In the genomic region with DNA sequence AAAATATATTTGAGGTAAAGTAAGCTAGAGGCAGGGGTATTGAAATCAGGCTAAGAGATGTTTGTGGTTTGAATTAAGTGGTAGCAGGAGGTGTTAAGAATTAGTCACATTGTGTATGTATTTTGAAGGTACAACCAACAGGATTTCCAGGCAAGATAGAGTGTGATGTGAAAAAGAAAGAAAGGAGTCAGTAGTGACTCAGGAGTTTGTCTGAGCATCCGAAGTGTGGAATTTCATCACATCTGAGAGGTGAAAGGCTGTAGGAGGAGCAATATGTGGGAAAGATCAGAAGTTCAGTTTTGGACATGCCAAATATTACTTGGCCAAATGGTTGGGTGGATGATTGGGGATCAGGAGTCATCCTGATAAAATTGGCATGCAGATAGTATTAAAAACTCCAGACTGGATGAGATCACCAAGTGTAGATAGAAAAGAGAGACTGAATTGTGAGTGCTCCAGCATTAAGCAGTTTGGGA, we compare ENCODE assay signal across 10 cellular contexts. TPM values are rescaled to one million over a fixed set of nuclear protein-coding genes. Genes with fewer than 3 reads are reported as not detected.
DNase-seq lines count a peak whose midpoint lies in the region; ATAC-seq, FAIRE-seq and TF ChIP-seq lines count a peak whose summit lies in the region.
"Had no signal": no experiment of that assay in that cellular context is flagged by ENCODE, and none has a peak within 500 bp of the region (broad histone marks: within the 10 kb centered on the region; RNA-seq: fewer than 3 reads in every experiment).

No MANE protein-coding gene starts in this region.

- FAIRE-seq in kidney (lab: Jason Lieb, UNC) = no peak

- no peaks in the 10 kb centered on the region for H3K9me2 ChIP-seq in hepatocyte (replicated peaks; ENCODE audit: insufficient read depth)

- intact Hi-C loops in kidney (cut with DNase I) = no loop called here

- peaks cover 100% of the 10 kb centered on the region for H4K20me1 ChIP-seq in hepatocyte (ENCODE audit: insufficient read depth, poor library complexity, severe bottlenecking)

- TF ChIP-seq CTCF in hepatocyte (IDR thresholded peaks at IDR 0.05; ENCODE audit: poor library complexity) = no peak
- no peak for TF ChIP-seq CTCF in kidney (IDR thresholded peaks at IDR 0.05; ENCODE audit: borderline replicate concordance, extremely low read depth, insufficient read depth)

- peak overlapping the region; percentile 4 for H3K4me3 Mint-ChIP-seq in activated T-cell treated with anti-CD3 and anti-CD28 coated beads, Interleukin-2, amount 50 U/mL, for 4 hours
- peak overlapping the region; percentile 15 for H3K4me3 Mint-ChIP-seq in activated naive CD8-positive, alpha-beta T cell treated with anti-CD3 and anti-CD28 coated beads, Interleukin-2, amount 50 U/mL, for 24 hours

- WGBS in hepatocyte (ENCODE audit: low lambda C conversion rate, missing lambda C conversion rate) = 59% methylated on average over 1 of the region's 1 CpG

- peaks cover 86% of the 10 kb centered on the region for H3K4me1 Mint-ChIP-seq in activated T-cell treated with anti-CD3 and anti-CD28 coated beads, Interleukin-2, amount 50 U/mL, for 4 hours (ENCODE audit: low read depth)
- peaks cover 88% of the 10 kb centered on the region for H3K4me1 Mint-ChIP-seq in activated naive CD8-positive, alpha-beta T cell treated with anti-CD3 and anti-CD28 coated beads, Interleukin-2, amount 50 U/mL, for 24 hours

- peak; percentile 91 to 93 for ATAC-seq in activated T-cell treated with anti-CD3 and anti-CD28 coated beads, Interleukin-2, amount 50 U/mL, for 4 hours
- peak; percentile 97 for ATAC-seq in activated naive CD8-positive, alpha-beta T cell treated with anti-CD3 and anti-CD28 coated beads, Interleukin-2, amount 50 U/mL, for 24 hours

- no peaks in the 10 kb centered on the region for H3K27me3 ChIP-seq in hepatocyte
- H3K27me3 ChIP-seq: Peyer's patch had no signal

- no peaks in the 10 kb centered on the region for H3K27me3 Mint-ChIP-seq in activated T-cell treated with anti-CD3 and anti-CD28 coated beads, Interleukin-2, amount 50 U/mL, for 4 hours (ENCODE audit: low read depth)
- no peaks in the 10 kb centered on the region for H3K27me3 Mint-ChIP-seq in activated naive CD8-positive, alpha-beta T cell treated with anti-CD3 and anti-CD28 coated beads, Interleukin-2, amount 50 U/mL, for 24 hours

- H3K27ac ChIP-seq in hepatocyte (peak overlapping the region; percentile 39), substantia nigra (ENCODE audit: low read depth, low read length, poor library complexity, severe bottlenecking) (peak overlapping the region; percentile 56), kidney (ENCODE audit: low read depth in 2 of 2, low read length in 2 of 2) (no peak overlapping the region)
- H3K27ac ChIP-seq: C4-2B, Peyer's patch had no signal

- H3K36me3 Mint-ChIP-seq in activated T-cell treated with anti-CD3 and anti-CD28 coated beads, Interleukin-2, amount 50 U/mL, for 4 hours (ENCODE audit: insufficient read depth) = peaks cover 27% of the 10 kb centered on the region
- peaks cover 45% of the 10 kb centered on the region for H3K36me3 Mint-ChIP-seq in activated naive CD8-positive, alpha-beta T cell treated with anti-CD3 and anti-CD28 coated beads, Interleukin-2, amount 50 U/mL, for 24 hours (ENCODE audit: low read depth)

- no peak overlapping the region for H2AFZ ChIP-seq in hepatocyte

- H3K4me2 ChIP-seq in hepatocyte = peak overlapping the region; percentile 27

- H3K4me3 ChIP-seq in hepatocyte (no peak overlapping the region), kidney (ENCODE audit: low read length in 2 of 2) (no peak overlapping the region)
- H3K4me3 ChIP-seq: Peyer's patch had no signal

- H3K9me3 ChIP-seq in hepatocyte (ENCODE audit: low read depth) (no peaks in the 10 kb centered on the region), kidney (ENCODE audit: control insufficient read depth in 1 of 2, low read length in 2 of 2) (no peaks in the 10 kb centered on the region)
- H3K9me3 ChIP-seq: Peyer's patch had no signal

- peaks cover 35% of the 10 kb centered on the region for H3K4me1 ChIP-seq in hepatocyte (ENCODE audit: insufficient read depth)
- peaks cover 0 to 11% of the 10 kb centered on the region in 2 donors for H3K4me1 ChIP-seq in kidney (ENCODE audit: control insufficient read depth in 1 of 2, insufficient read depth in 1 of 2, low read depth in 1 of 2, low read length in 2 of 2)

- H3K36me3 ChIP-seq in hepatocyte (replicated peaks; ENCODE audit: insufficient read depth, low read depth) (no peaks in the 10 kb centered on the region), kidney (ENCODE audit: control insufficient read depth in 1 of 2, insufficient read depth in 2 of 2, low read length in 2 of 2) (no peaks in the 10 kb centered on the region)
- H3K36me3 ChIP-seq: Peyer's patch had no signal

- H3K79me2 ChIP-seq in hepatocyte = no peaks in the 10 kb centered on the region

- no peak for DNase-seq in activated T-cell treated with anti-CD3 and anti-CD28 coated beads, Interleukin-2, amount 50 U/mL, for 4 hours
- DNase-seq in activated T-cell treated with anti-CD3 and anti-CD28 coated beads, Interleukin-2, amount 50 U/mL, for 48 hours = no peak
- no peak for DNase-seq in activated naive CD8-positive, alpha-beta T cell treated with anti-CD3 and anti-CD28 coated beads, Interleukin-2, amount 50 U/mL, for 24 hours
- DNase-seq in hepatocyte (ENCODE audit: low spot score) = peak; percentile 9
- no peak for DNase-seq in substantia nigra (lab: John Stamatoyannopoulos, UW)
- no peak for DNase-seq in kidney
- no peak for DNase-seq in KG1 (lab: John Stamatoyannopoulos, UW)
- no peak for DNase-seq in DMS79 treated with DMSO at 0.1 percent for 48 hours (lab: John Stamatoyannopoulos, UW)
- DNase-seq: Peyer's patch had no signal

- H3K9ac ChIP-seq in kidney (ENCODE audit: low read length in 2 of 2) = no peak overlapping the region

- peak overlapping the region; percentile 81 for H3K27ac Mint-ChIP-seq in activated naive CD8-positive, alpha-beta T cell treated with anti-CD3 and anti-CD28 coated beads, Interleukin-2, amount 50 U/mL, for 24 hours

- H3K9me3 Mint-ChIP-seq in activated T-cell treated with anti-CD3 and anti-CD28 coated beads, Interleukin-2, amount 50 U/mL, for 4 hours = peaks cover 5% of the 10 kb centered on the region
- H3K9me3 Mint-ChIP-seq in activated naive CD8-positive, alpha-beta T cell treated with anti-CD3 and anti-CD28 coated beads, Interleukin-2, amount 50 U/mL, for 24 hours = peaks cover 3% of the 10 kb centered on the region

RNA-seq across cellular contexts. Expression of a gene that starts 32.1 kb away (rescaled TPM):
- 1 to 10 TPM; 3.2 to 4.7 (median 4.3) TPM for total RNA-seq in activated T-cell treated with anti-CD3 and anti-CD28 coated beads, Interleukin-2, amount 50 U/mL, for 4 hours
- total RNA-seq in hepatocyte (5.5 and 9.3 TPM in 2 replicates), kidney (4.5 TPM)
- polyA plus RNA-seq in hepatocyte (5.8 and 6.1 TPM in 2 replicates), kidney (ENCODE audit: insufficient read depth, low read depth, low replicate concordance) (0.24 TPM)

RNA-seq across cellular contexts. Expression of a gene that starts 32.7 kb away (rescaled TPM):
- total RNA-seq in activated T-cell treated with anti-CD3 and anti-CD28 coated beads, Interleukin-2, amount 50 U/mL, for 4 hours = 100 to 1,000 TPM; 108 to 119 (median 119) TPM
- total RNA-seq in hepatocyte = 81.8 and 91.4 TPM in 2 replicates
- polyA plus RNA-seq in hepatocyte = 51.0 and 58.8 TPM in 2 replicates
- total RNA-seq in kidney = 72.0 TPM
- polyA plus RNA-seq in kidney (ENCODE audit: insufficient read depth, low read depth, low replicate concordance) = 14.5 TPM

Comparison
In these comparisons a context has a peak if more than half of its experiments do, and no peak if none do; other contexts are left out.
1. H3K27ac ChIP-seq: peak in hepatocyte (single experiment) and substantia nigra (single experiment); none in kidney (0 of 2).